ENCODE assay signal across 19 cellular contexts in genomic region chrX:131136776-131137175, GRCh38.
A peak's percentile ranks its signal among the peaks of the same experiment; 100 is the strongest.
DNase-seq lines count a peak whose midpoint lies in the region; ATAC-seq, FAIRE-seq and TF ChIP-seq lines count a peak whose summit lies in the region.
"Had no signal": no experiment of that assay in that cellular context is flagged by ENCODE, and none has a peak within 500 bp of the region (broad histone marks: within the 10 kb centered on the region; RNA-seq: fewer than 3 reads in every experiment).

No MANE protein-coding gene starts in this region.

- H2BK5ac ChIP-seq in H9 (ENCODE audit: insufficient read length, low read length) (no peak overlapping the region), trophoblast cell (ENCODE audit: low read depth, low read length, poor library complexity) (no peak overlapping the region)

- no peak overlapping the region for H3K4me3 Mint-ChIP-seq in neural progenitor cell
- H3K4me3 Mint-ChIP-seq in H9: no peak overlapping the region
- H3K4me3 Mint-ChIP-seq: B cell; CD4-positive, alpha-beta T cell; CD8-positive, alpha-beta T cell had no signal

- H3K4me3 ChIP-seq in K562 (no peak overlapping the region), endothelial cell of umbilical vein (replicated peaks in 1 of 3; ENCODE audit: insufficient read depth in 1 of 3, low read depth in 1 of 3, low read length in 3 of 3) (no peak overlapping the region), pancreas (no peak overlapping the region), neural progenitor cell (no peak overlapping the region), trophoblast cell (ENCODE audit: low read depth, low read length) (no peak overlapping the region)
- H3K4me3 ChIP-seq: BLaER1 treated with 17β-estradiol and CSF1 and Interleukin-3, amounts not matched to agents 10 nM and 100 nM had no signal

- H3K27ac ChIP-seq in K562 (ENCODE audit: extremely low read depth, low read depth, low read length): no peak overlapping the region
- no peak overlapping the region for H3K27ac ChIP-seq in endothelial cell of umbilical vein (ENCODE audit: insufficient read depth, low read depth, low read length)
- H3K27ac ChIP-seq in pancreas: no peak overlapping the region
- no peak overlapping the region for H3K27ac ChIP-seq in neural progenitor cell
- H3K27ac ChIP-seq in H9 (ENCODE audit: insufficient read length, low read depth, low read length): no peak overlapping the region
- H3K27ac ChIP-seq in trophoblast cell (ENCODE audit: low read depth, low read length): no peak overlapping the region
- H3K27ac ChIP-seq: BLaER1 treated with 17β-estradiol and CSF1 and Interleukin-3, amounts not matched to agents 10 nM and 100 nM; C4-2B had no signal

- no peaks in the 10 kb centered on the region for H3K36me3 Mint-ChIP-seq in neural progenitor cell
- no peaks in the 10 kb centered on the region for H3K36me3 Mint-ChIP-seq in H9 (ENCODE audit: insufficient read depth in 1 of 3, low read depth in 3 of 3)
- H3K36me3 Mint-ChIP-seq: CD8-positive, alpha-beta T cell had no signal

- H3K18ac ChIP-seq in H9 (ENCODE audit: insufficient read length, low read depth, low read length) (no peak overlapping the region), trophoblast cell (ENCODE audit: low read length) (no peak overlapping the region)

- H3K27me3 ChIP-seq in K562 (ENCODE audit: control insufficient read depth in 2 of 2, insufficient read depth in 2 of 2, low read length in 2 of 2): no peaks in the 10 kb centered on the region
- no peaks in the 10 kb centered on the region for H3K27me3 ChIP-seq in endothelial cell of umbilical vein (ENCODE audit: control insufficient read depth in 2 of 2, insufficient read depth in 2 of 2, low read length in 2 of 2)
- peaks cover 0 to 4% (median 0%) of the 10 kb centered on the region in 4 donors for H3K27me3 ChIP-seq in pancreas
- no peaks in the 10 kb centered on the region for H3K27me3 ChIP-seq in neural progenitor cell
- H3K27me3 ChIP-seq in H9 (ENCODE audit: insufficient read depth, low read length): no peaks in the 10 kb centered on the region
- H3K27me3 ChIP-seq in trophoblast cell (ENCODE audit: insufficient read depth, low read length): no peaks in the 10 kb centered on the region

- H3K9me3 Mint-ChIP-seq in neural progenitor cell (no peaks in the 10 kb centered on the region), H9 (peaks cover 0 to 3% of the 10 kb centered on the region in 2 experiments; a peak in 2 of 5 replicates)
- H3K9me3 Mint-ChIP-seq: CD4-positive, alpha-beta T cell; CD8-positive, alpha-beta T cell had no signal

- no peaks in the 10 kb centered on the region for H3K4me1 Mint-ChIP-seq in neural progenitor cell
- H3K4me1 Mint-ChIP-seq in H9: no peaks in the 10 kb centered on the region
- H3K4me1 Mint-ChIP-seq: B cell had no signal

- CTCF ChIA-PET in K562 (lab: Yijun Ruan, JAX; ENCODE audit: low intra/inter-chr PET ratio) (no interaction called here), endothelial cell of umbilical vein (lab: Charles Lee) (no interaction called here)

- H2AFZ ChIP-seq in K562 (ENCODE audit: low read depth, low read length) (no peak overlapping the region), endothelial cell of umbilical vein (ENCODE audit: low read depth, low read length) (no peak overlapping the region), neural progenitor cell (replicated peaks) (no peak overlapping the region), H9 (ENCODE audit: low read length) (no peak overlapping the region), trophoblast cell (ENCODE audit: insufficient read depth, low read length, poor library complexity) (no peak overlapping the region)

- intact Hi-C loops in K562 (cut with micrococcal nuclease) (no loop called here), endothelial cell of umbilical vein (cut with micrococcal nuclease) (no loop called here), pancreas (cut with DNase I) (no loop called here)

- in situ Hi-C loops in K562 (cut with MboI): no loop called here

- WGBS in K562 (ENCODE audit: insufficient coverage, low coverage, missing lambda C conversion rate): 89% methylated on average over 24 of the region's 27 CpGs
- 93 to 95% methylated on average over 27 of the region's 27 CpGs for WGBS in pancreas, 2 donors
- WGBS in H9 (ENCODE audit: extremely low coverage, insufficient read length, low lambda C conversion rate): 100% methylated on average over 10 of the region's 27 CpGs
- no CpG with 5 or more reads among the region's 27 CpGs for WGBS in trophoblast cell (ENCODE audit: extremely low coverage, insufficient coverage, insufficient read length)

- H3F3A ChIP-seq in neural progenitor cell (ENCODE audit: low read depth): peaks cover 23% of the 10 kb centered on the region

- H4K91ac ChIP-seq in H9 (ENCODE audit: insufficient read length, low read depth, low read length) (no peak overlapping the region), trophoblast cell (ENCODE audit: low read depth, low read length) (no peak overlapping the region)

- H4K5ac ChIP-seq in H9 (ENCODE audit: insufficient read length, low read depth, low read length): no peak overlapping the region

- H4K12ac ChIP-seq in trophoblast cell (ENCODE audit: low read depth, low read length): no peak overlapping the region

- DNase-seq in K562 (ENCODE audit: extremely low read depth in 1 of 4, low spot score in 3 of 4) (no peak), endothelial cell of umbilical vein (ENCODE audit: low read depth, low spot score) (no peak), pancreas (no peak), neural progenitor cell (ENCODE audit: low spot score) (no peak), H9 (no peak), trophoblast cell (no peak)
- DNase-seq: 8988T; AML-193; Caco-2; Calu3; CD4-positive, alpha-beta T cell; CD8-positive, alpha-beta T cell; DMS79 treated with DMSO at 0.1 percent for 48 hours; GF-D8 had no signal

- H3K27ac Mint-ChIP-seq in neural progenitor cell: no peak overlapping the region
- no peak overlapping the region for H3K27ac Mint-ChIP-seq in H9
- H3K27ac Mint-ChIP-seq: B cell; CD4-positive, alpha-beta T cell; CD8-positive, alpha-beta T cell had no signal

- no peak overlapping the region for H2BK20ac ChIP-seq in H9 (ENCODE audit: low read depth, low read length, poor library complexity, severe bottlenecking)

- H3K79me2 ChIP-seq in K562 (ENCODE audit: control insufficient read depth, insufficient read depth, low read length) (no peaks in the 10 kb centered on the region), endothelial cell of umbilical vein (ENCODE audit: control insufficient read depth, insufficient read depth, low read length) (no peaks in the 10 kb centered on the region), neural progenitor cell (ENCODE audit: low read depth) (no peaks in the 10 kb centered on the region), H9 (ENCODE audit: insufficient read depth, low read length) (no peaks in the 10 kb centered on the region), trophoblast cell (ENCODE audit: control insufficient read depth, insufficient read depth, low read length, poor library complexity) (no peaks in the 10 kb centered on the region)

- H4K20me1 ChIP-seq in K562 (replicated peaks; ENCODE audit: control insufficient read depth, insufficient read depth, low read length) (no peaks in the 10 kb centered on the region), endothelial cell of umbilical vein (replicated peaks; ENCODE audit: control insufficient read depth, extremely low read depth, insufficient read depth, low read length) (no peaks in the 10 kb centered on the region), neural progenitor cell (ENCODE audit: low read depth) (no peaks in the 10 kb centered on the region), H9 (ENCODE audit: control insufficient read depth, insufficient read depth, insufficient read length) (no peaks in the 10 kb centered on the region)
- H4K20me1 ChIP-seq: BLaER1 treated with 17β-estradiol and CSF1 and Interleukin-3, amounts not matched to agents 10 nM and 100 nM had no signal

- H3K14ac ChIP-seq in H9 (ENCODE audit: insufficient read depth, low read length) (no peak overlapping the region), trophoblast cell (ENCODE audit: low read length) (no peak overlapping the region)

- no peak overlapping the region for H3T11ph ChIP-seq in H9 (ENCODE audit: low read length)

- no peaks in the 10 kb centered on the region for H3K4me1 ChIP-seq in K562 (replicated peaks in 1 of 2; ENCODE audit: control insufficient read depth in 2 of 2, insufficient read depth in 2 of 2, low read length in 2 of 2)
- H3K4me1 ChIP-seq in endothelial cell of umbilical vein (ENCODE audit: control insufficient read depth, extremely low read depth, insufficient read depth, low read length): no peaks in the 10 kb centered on the region
- H3K4me1 ChIP-seq in pancreas: no peaks in the 10 kb centered on the region
- H3K4me1 ChIP-seq in neural progenitor cell: no peaks in the 10 kb centered on the region
- no peaks in the 10 kb centered on the region for H3K4me1 ChIP-seq in H9 (ENCODE audit: insufficient read depth, low read length)
- H3K4me1 ChIP-seq in trophoblast cell (ENCODE audit: control insufficient read depth in 1 of 2, insufficient read depth in 2 of 2, low read length in 2 of 2): no peaks in the 10 kb centered on the region
- H3K4me1 ChIP-seq: BLaER1 treated with 17β-estradiol and CSF1 and Interleukin-3, amounts not matched to agents 10 nM and 100 nM; Caco-2 had no signal

- no peaks in the 10 kb centered on the region for H3K79me1 ChIP-seq in H9 (ENCODE audit: insufficient read depth, low read depth, low read length, poor library complexity, severe bottlenecking)
- no peaks in the 10 kb centered on the region for H3K79me1 ChIP-seq in trophoblast cell (ENCODE audit: low read length)

- H2BK120ac ChIP-seq in H9 (ENCODE audit: low read depth, low read length, poor library complexity, severe bottlenecking): no peak overlapping the region
- H2BK120ac ChIP-seq in trophoblast cell (ENCODE audit: insufficient read depth, low read length, poor library complexity): no peak overlapping the region

- H3K27me3 Mint-ChIP-seq in neural progenitor cell (ENCODE audit: insufficient read depth, low read depth) (peaks cover 2% of the 10 kb centered on the region), H9 (ENCODE audit: low read depth) (peaks cover 4% of the 10 kb centered on the region; the same call in 1 of the 2 replicates)
- H3K27me3 Mint-ChIP-seq: B cell; CD4-positive, alpha-beta T cell had no signal

- H2BK15ac ChIP-seq in H9 (ENCODE audit: low read depth, low read length): no peak overlapping the region

- no peak for TF ChIP-seq POLR2A in K562 (conservative IDR thresholded peaks at IDR 0.05)
- no peak for TF ChIP-seq POLR2A in endothelial cell of umbilical vein (IDR thresholded peaks at IDR 0.05; ENCODE audit: low read depth, low read length)

- H3K9me1 ChIP-seq in K562 (ENCODE audit: control insufficient read depth, insufficient read depth, low read length) (no peaks in the 10 kb centered on the region), endothelial cell of umbilical vein (replicated peaks; ENCODE audit: control insufficient read depth, extremely low read depth, insufficient read depth, low read length) (no peaks in the 10 kb centered on the region)

- H3K56ac ChIP-seq in H9 (ENCODE audit: insufficient read length, low read depth, low read length): no peak overlapping the region

- H3K4ac ChIP-seq in H9 (ENCODE audit: low read depth, low read length) (no peak overlapping the region), trophoblast cell (ENCODE audit: low read depth, low read length) (no peak overlapping the region)

- FAIRE-seq in K562 (lab: Jason Lieb, UNC) (no peak), endothelial cell of umbilical vein (lab: Jason Lieb, UNC) (peak; percentile 26), pancreas (lab: Jason Lieb, UNC) (peak; percentile 5)
- FAIRE-seq: D721Med, GM12891 had no signal

- BruUV-seq in K562 (replicated peaks; lab: Mats Ljungman, UMichigan): no TSS peak
- no TSS peak for BruUV-seq in endothelial cell of umbilical vein (replicated peaks; lab: Mats Ljungman, UMichigan)

- no peak overlapping the region for H4K8ac ChIP-seq in H9 (replicated peaks; ENCODE audit: insufficient read length, low read depth, low read length)
- no peak overlapping the region for H4K8ac ChIP-seq in trophoblast cell (ENCODE audit: low read depth, low read length)

- H2BK12ac ChIP-seq in H9 (ENCODE audit: insufficient read length, low read depth, low read length) (no peak overlapping the region), trophoblast cell (ENCODE audit: low read length) (no peak overlapping the region)

- no peaks in the 10 kb centered on the region for H3K23me2 ChIP-seq in H9 (ENCODE audit: insufficient read length, low read depth, low read length, poor library complexity, severe bottlenecking)

- H3K9me3 ChIP-seq in K562 (replicated peaks; ENCODE audit: control insufficient read depth, insufficient read depth, low read depth, low read length) (no peaks in the 10 kb centered on the region), endothelial cell of umbilical vein (replicated peaks; ENCODE audit: control insufficient read depth, insufficient read depth, low read length) (no peaks in the 10 kb centered on the region), pancreas (no peaks in the 10 kb centered on the region), neural progenitor cell (ENCODE audit: low read depth) (peaks cover 7% of the 10 kb centered on the region), H9 (ENCODE audit: control insufficient read depth, low read depth, low read length) (no peaks in the 10 kb centered on the region), trophoblast cell (ENCODE audit: insufficient read depth, low read depth, low read length) (no peaks in the 10 kb centered on the region)
- H3K9me3 ChIP-seq: Caco-2 had no signal

- no peak for ATAC-seq in K562
- ATAC-seq in pancreas: no peak
- ATAC-seq: CD8-positive, alpha-beta T cell had no signal

- no peak for TF ChIP-seq CTCF in K562 (IDR thresholded peaks at IDR 0.05 in 2 of 3, conservative IDR thresholded peaks at IDR 0.05 in 1 of 3; ENCODE audit: insufficient read depth in 2 of 3, low read depth in 1 of 3, low read length in 3 of 3)
- TF ChIP-seq CTCF in endothelial cell of umbilical vein (IDR thresholded peaks at IDR 0.05; ENCODE audit: extremely low read depth in 1 of 2, insufficient read depth in 1 of 2, low read depth in 1 of 2, low read length in 2 of 2): no peak
- no peak for TF ChIP-seq CTCF in pancreas (IDR thresholded peaks at IDR 0.05)
- TF ChIP-seq CTCF in neural progenitor cell (IDR thresholded peaks at IDR 0.05): no peak
- no peak for TF ChIP-seq CTCF in H9 (conservative IDR thresholded peaks at IDR 0.05)

- H2AK5ac ChIP-seq in H9 (ENCODE audit: insufficient read length, low read length): no peak overlapping the region
- H2AK5ac ChIP-seq in trophoblast cell (ENCODE audit: low read length): no peak overlapping the region

- H3K9ac ChIP-seq in K562 (ENCODE audit: insufficient read depth in 1 of 2, low read depth in 2 of 2, low read length in 2 of 2): no peak overlapping the region
- H3K9ac ChIP-seq in endothelial cell of umbilical vein (replicated peaks; ENCODE audit: extremely low read depth, insufficient read depth, low read length): no peak overlapping the region
- H3K9ac ChIP-seq in neural progenitor cell: no peak overlapping the region
- no peak overlapping the region for H3K9ac ChIP-seq in H9 (ENCODE audit: extremely low read depth, insufficient read length, low read length)
- H3K9ac ChIP-seq in trophoblast cell (ENCODE audit: low read length): no peak overlapping the region
- H3K9ac ChIP-seq: BLaER1 treated with 17β-estradiol and CSF1 and Interleukin-3, amounts not matched to agents 10 nM and 100 nM had no signal

- no peak for TF ChIP-seq EP300 in K562 (IDR thresholded peaks at IDR 0.05; ENCODE audit: low read length)

- dilution Hi-C loops in endothelial cell of umbilical vein (cut with MboI; ENCODE audit: extremely low pct_ligation_motif_present, low sequenced_read_pairs): no loop called here

- H3K23ac ChIP-seq in H9 (ENCODE audit: insufficient read length, low read depth, low read length): no peak overlapping the region
- H3K23ac ChIP-seq in trophoblast cell (ENCODE audit: low read length): no peak overlapping the region

- POLR2A ChIA-PET in K562 (lab: Yijun Ruan, JAX): no interaction called here
- POLR2A ChIA-PET in endothelial cell of umbilical vein (lab: Charles Lee): no interaction called here

- H3K4me2 ChIP-seq in K562 (ENCODE audit: insufficient read depth, low read length) (no peak overlapping the region), endothelial cell of umbilical vein (ENCODE audit: insufficient read depth, low read length) (no peak overlapping the region), neural progenitor cell (no peak overlapping the region), H9 (ENCODE audit: insufficient read depth, insufficient read length, low read length) (no peak overlapping the region), trophoblast cell (ENCODE audit: low read length) (no peak overlapping the region)
- H3K4me2 ChIP-seq: BLaER1 treated with 17β-estradiol and CSF1 and Interleukin-3, amounts not matched to agents 10 nM and 100 nM had no signal

- H3K36me3 ChIP-seq in K562 (ENCODE audit: control insufficient read depth, insufficient read depth, low read length): no peaks in the 10 kb centered on the region
- no peaks in the 10 kb centered on the region for H3K36me3 ChIP-seq in endothelial cell of umbilical vein (ENCODE audit: control insufficient read depth in 2 of 2, extremely low read depth in 1 of 2, insufficient read depth in 2 of 2, low read length in 2 of 2)
- H3K36me3 ChIP-seq in pancreas: no peaks in the 10 kb centered on the region
- H3K36me3 ChIP-seq in neural progenitor cell: no peaks in the 10 kb centered on the region
- H3K36me3 ChIP-seq in trophoblast cell (ENCODE audit: control insufficient read depth in 1 of 2, insufficient read depth in 2 of 2, low read length in 2 of 2): no peaks in the 10 kb centered on the region
- H3K36me3 ChIP-seq: BLaER1 treated with 17β-estradiol and CSF1 and Interleukin-3, amounts not matched to agents 10 nM and 100 nM had no signal

- TF ChIP-seq RAD21 in K562 (CRISPR knock-in tag; conservative IDR thresholded peaks at IDR 0.05 in 1 of 2, IDR thresholded peaks at IDR 0.05 in 1 of 2): no peak
